7 cellular contexts compared by ENCODE assay signal in genomic region chr11:59668188-59668949, GRCh38.
DNase-seq lines count a peak whose midpoint lies in the region; TF ChIP-seq lines count a peak whose summit lies in the region.

No MANE protein-coding gene starts in this region.

- H3K9me3 ChIP-seq in muscle layer of duodenum (ENCODE audit: control insufficient read depth in 1 of 2, low read length in 2 of 2), result no peaks in the 10 kb centered on the region

- TF ChIP-seq CTCF in GM13976 (IDR thresholded peaks at IDR 0.05; ENCODE audit: borderline replicate concordance, control extremely low read depth, extremely low read depth, insufficient read depth, missing control alignments) (no peak), HFF-Myc (IDR thresholded peaks at IDR 0.05; ENCODE audit: low read depth, low read length, missing control alignments) (no peak), epithelial cell of esophagus (IDR thresholded peaks at IDR 0.05; ENCODE audit: insufficient read depth, low read depth, low read length, missing control alignments) (peak; percentile 20)

- peaks cover 15 to 16% of the 10 kb centered on the region in 2 donors for H3K36me3 ChIP-seq in muscle layer of duodenum (ENCODE audit: control insufficient read depth in 1 of 2, insufficient read depth in 2 of 2, low read length in 2 of 2)

- peak overlapping the region; percentile 12 for H3K27ac ChIP-seq in muscle layer of duodenum (ENCODE audit: low read length)

- DNase-seq in GM13976 (ENCODE audit: low spot score) (peak; percentile 72), HFF-Myc (ENCODE audit: extremely low read depth, low read depth) (no peak), NCI-H1048 (lab: John Stamatoyannopoulos, UW) (peak; percentile 39), epithelial cell of esophagus (ENCODE audit: low read depth) (peak; percentile 54)
- DNase-seq in activated CD8-positive, alpha-beta memory T cell treated with anti-CD3 and anti-CD28 coated beads for 4 hours (ENCODE audit: low read depth in 2 of 2), result peak; percentile 53 to 68
- peak; percentile 71 to 74 for DNase-seq in stimulated activated CD8-positive, alpha-beta memory T cell treated with anti-CD3 and anti-CD28 coated beads, Interleukin-7, amount 100 ng/mL, for 4 hours (ENCODE audit: low read depth in 2 of 2)

- peaks cover 14 to 18% of the 10 kb centered on the region in 2 donors for H3K4me1 ChIP-seq in muscle layer of duodenum (ENCODE audit: control insufficient read depth in 1 of 2, insufficient read depth in 2 of 2, low read length in 2 of 2)

- no peaks in the 10 kb centered on the region for H3K27me3 ChIP-seq in muscle layer of duodenum (ENCODE audit: low read depth, low read length)

- H3K4me3 ChIP-seq in HFF-Myc (replicated peaks; ENCODE audit: low read depth, low read length), result peak overlapping the region; percentile 81
- H3K4me3 ChIP-seq in epithelial cell of esophagus (ENCODE audit: low read length), result peak overlapping the region; percentile 72
- H3K4me3 ChIP-seq in muscle layer of duodenum (ENCODE audit: low read depth in 1 of 2, low read length in 2 of 2), result peak overlapping the region; percentile 72 to 74

- in situ Hi-C loops in GM13976 (cut with MboI; ENCODE audit: low sequenced_read_pairs, unreplicated experiment), result loop anchor here (10.0 kb wide), 1 partner anchor 114 kb away; no protein-coding TSS in a partner anchor
